1 cellular context compared by ENCODE assay signal in genomic region chr6:14705841-14706377, GRCh38.
TF ChIP-seq lines count a peak whose summit lies in the region.

No MANE protein-coding gene starts in this region.

TF ChIP-seq in IMR-90, 13 proteins besides CTCF, POLR2A, EP300 and RAD21 (continued from another document):
- TF ChIP-seq ELK1 (IDR thresholded peaks at IDR 0.05; ENCODE audit: borderline replicate concordance, low read depth, low read length) (no peak), CHD1 (IDR thresholded peaks at IDR 0.05; ENCODE audit: low read depth, low read length) (no peak), RFX5 (IDR thresholded peaks at IDR 0.05; ENCODE audit: low read depth, low read length) (no peak), MAFK (IDR thresholded peaks at IDR 0.05; ENCODE audit: low read depth, low read length) (no peak), NFE2L2 (IDR thresholded peaks at IDR 0.05; ENCODE audit: low read depth, low read length) (no peak)
